ENCODE assay signal across 8 cellular contexts in genomic region chr6:43509984-43510826, GRCh38. TPM values are rescaled to one million over a fixed set of nuclear protein-coding genes. Genes with fewer than 3 reads are reported as not detected.
DNase-seq lines count a peak whose midpoint lies in the region; ATAC-seq and TF ChIP-seq lines count a peak whose summit lies in the region.

A gene with protein sequence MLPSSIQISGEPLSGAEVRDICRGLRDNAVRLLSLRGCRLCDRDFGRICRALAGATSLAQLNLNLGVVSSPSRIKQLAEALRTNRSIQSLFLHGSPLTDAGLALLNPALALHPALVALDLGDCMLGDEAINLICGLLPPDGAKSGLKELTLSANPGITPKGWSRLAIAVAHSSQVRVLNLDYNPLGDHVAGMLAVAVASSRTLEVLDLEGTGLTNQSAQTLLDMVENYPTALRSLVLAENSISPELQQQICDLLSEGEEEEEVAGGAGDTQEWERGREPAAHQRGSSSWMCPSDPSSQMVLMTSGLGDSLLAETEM (minus strand): TSS chr6:43510346. CDS start chr6:43509785, 561 bp downstream.

- peaks cover 19% of the 10 kb centered on the region for H3K4me1 Mint-ChIP-seq in activated naive CD4-positive, alpha-beta T cell treated with anti-CD3 and anti-CD28 coated beads for 36 hours (ENCODE audit: low read depth)

- intact Hi-C loops in activated naive CD4-positive, alpha-beta T cell treated with anti-CD3 and anti-CD28 coated beads for 36 hours (cut with micrococcal nuclease) = loop anchor here (1.0 to 10.0 kb wide), 3 partner anchors 141 to 608 kb away; partner anchors contain the start of genes PTK7 and ZNF318

- H3K4me1 ChIP-seq in SJSA1 (replicated peaks) (peaks cover 13% of the 10 kb centered on the region), neutrophil (ENCODE audit: control insufficient read depth in 1 of 2, insufficient read depth in 1 of 2, low read depth in 1 of 2, low read length in 1 of 2) (peaks cover 24 to 31% of the 10 kb centered on the region in 2 experiments)

- POLR2A ChIA-PET in BJ (lab: Charles Lee) = interaction anchor here (0.6 kb wide), 1 partner anchor 505 kb away, joined by 5 read pairs; no protein-coding TSS in a partner anchor

- no peak for TF ChIP-seq CTCF in BJ (IDR thresholded peaks at IDR 0.05; ENCODE audit: insufficient read depth, low read depth, low read length)
- peak; percentile 36 for TF ChIP-seq CTCF in neutrophil (IDR thresholded peaks at IDR 0.05)

- H3K4me3 ChIP-seq in BJ (ENCODE audit: low read depth, low read length) = peak within 1 kb of the TSS; percentile 61
- peak within 1 kb of the TSS; percentile 59 for H3K4me3 ChIP-seq in SJSA1
- H3K4me3 ChIP-seq in neutrophil (ENCODE audit: low read depth in 1 of 2, low read length in 1 of 2) = peak within 1 kb of the TSS; percentile 61 to 80

- peaks cover 4% of the 10 kb centered on the region; the same call in 1 of the 2 replicates for H3K9me3 ChIP-seq in SJSA1 (replicated peaks)
- no peaks in the 10 kb centered on the region for H3K9me3 ChIP-seq in neutrophil

- ATAC-seq in GM19324 (IDR thresholded peaks at IDR 0.05; ENCODE audit: low FRiP score, unreplicated experiment) = peak; percentile 53

- H3K36me3 ChIP-seq in BJ (ENCODE audit: control insufficient read depth, insufficient read depth, low read length) (peaks cover 34% of the 10 kb centered on the region), SJSA1 (peaks cover 56% of the 10 kb centered on the region), neutrophil (peaks cover 57% of the 10 kb centered on the region)

- H3K27me3 Mint-ChIP-seq in activated naive CD4-positive, alpha-beta T cell treated with anti-CD3 and anti-CD28 coated beads for 36 hours (ENCODE audit: low read depth) = peaks cover 14% of the 10 kb centered on the region

- peaks cover 5% of the 10 kb centered on the region for H3K36me3 Mint-ChIP-seq in activated naive CD4-positive, alpha-beta T cell treated with anti-CD3 and anti-CD28 coated beads for 36 hours (ENCODE audit: low read depth)

- no peaks in the 10 kb centered on the region for H3K9me3 Mint-ChIP-seq in activated naive CD4-positive, alpha-beta T cell treated with anti-CD3 and anti-CD28 coated beads for 36 hours

- peak within 1 kb of the TSS; percentile 68 for H3K4me3 Mint-ChIP-seq in activated naive CD4-positive, alpha-beta T cell treated with anti-CD3 and anti-CD28 coated beads for 36 hours

- CTCF ChIA-PET in BJ (lab: Yijun Ruan, JAX) = interaction anchor here (0.6 to 12.0 kb wide), 5 partner anchors 17 to 247 kb away, joined by 3 to 136 read pairs (median 8); partner anchors contain the start of gene DLK2
- CTCF ChIA-PET in activated naive CD4-positive, alpha-beta T cell treated with anti-CD3 and anti-CD28 coated beads for 36 hours (lab: Charles Lee) = interaction anchor here (1.4 to 5.0 kb wide), 2 partner anchors 54 to 82 kb away, joined by 3 to 69 read pairs; partner anchors contain the start of genes ABCC10 and DLK2

- no peak for DNase-seq in BJ (ENCODE audit: low read depth)
- peak in 72 of 76 experiments; percentile 19 to 95 (median 74) for DNase-seq in HUDEP-2 (lab: John Stamatoyannopoulos, UW; ENCODE audit: unreplicated experiment in 76 of 76)
- peak; percentile 85 to 87 for DNase-seq in SJSA1 (ENCODE audit: low read depth in 1 of 2, low spot score in 2 of 2)
- peak; percentile 65 for DNase-seq in activated naive CD4-positive, alpha-beta T cell treated with anti-CD3 and anti-CD28 coated beads for 36 hours
- peak; percentile 77 for DNase-seq in germinal center (ENCODE audit: low spot score)
- peak; percentile 78 for DNase-seq in stromal cell of bone marrow (ENCODE audit: low read depth)

- no peak within 1 kb of the TSS for H3K27ac Mint-ChIP-seq in activated naive CD4-positive, alpha-beta T cell treated with anti-CD3 and anti-CD28 coated beads for 36 hours

- H3K27ac ChIP-seq in SJSA1 = no peak within 1 kb of the TSS
- H3K27ac ChIP-seq in neutrophil = peak within 1 kb of the TSS; percentile 49

- no peaks in the 10 kb centered on the region for H3K27me3 ChIP-seq in BJ (ENCODE audit: control insufficient read depth, insufficient read depth, low read length)
- peaks cover 6% of the 10 kb centered on the region for H3K27me3 ChIP-seq in SJSA1 (replicated peaks)
- peaks cover 40% of the 10 kb centered on the region for H3K27me3 ChIP-seq in neutrophil

RNA-seq across cellular contexts. Expression of the gene that starts here (rescaled TPM):
- 0.15 and 0.33 TPM in 2 replicates for polyA plus RNA-seq in BJ (2011; rRNA removed)
- 0.28 and 0.46 TPM in 2 replicates for polyA minus RNA-seq in BJ (2011; rRNA and poly(A)+ RNA removed)
- total RNA-seq in SJSA1 (2014; rRNA removed; shearing (Covaris generic)) = not detected in 2 replicates
- under 1 TPM; 0.10 to 0.17 TPM for total RNA-seq in activated naive CD4-positive, alpha-beta T cell treated with anti-CD3 and anti-CD28 coated beads for 36 hours

Comparison
In these comparisons a context has a peak if more than half of its experiments do, and no peak if none do; other contexts are left out.
1. Peak in DNase-seq and H3K4me3 ChIP-seq in SJSA1; RNA of the gene not detected or under 1 TPM.
2. Peak in DNase-seq in activated naive CD4-positive, alpha-beta T cell treated with anti-CD3 and anti-CD28 coated beads for 36 hours; RNA of the gene not detected or under 1 TPM.